In genomic region chr15:90400005-90400758, GRCh38 we compare ENCODE assay signal across 8 cellular contexts. TPM values are rescaled to one million over a fixed set of nuclear protein-coding genes. Genes with fewer than 3 reads are reported as not detected.
DNase-seq lines count a peak whose midpoint lies in the region; ATAC-seq, FAIRE-seq and TF ChIP-seq lines count a peak whose summit lies in the region.

No MANE protein-coding gene starts in this region.

- peak overlapping the region; percentile 89 for H3K4me2 ChIP-seq in GM23248 (ENCODE audit: unreplicated experiment)

- H3K9ac ChIP-seq in GM23248: peak overlapping the region; percentile 81

- H3K4me3 ChIP-seq in GM23248 (peak overlapping the region; percentile 57), Panc1 (ENCODE audit: low read depth in 2 of 2, low read length in 2 of 2) (peak overlapping the region; percentile 21 to 46), fibroblast of pulmonary artery (replicated peaks; ENCODE audit: low read depth, low read length) (peak overlapping the region; percentile 27), small intestine (ENCODE audit: low read depth in 1 of 2, low read length in 2 of 2) (peak overlapping the region in 1 of 2 donors; percentile 26)

- TSS peak; percentile 100 for BruUV-seq in Panc1 (replicated peaks; lab: Mats Ljungman, UMichigan)

- peaks cover 53% of the 10 kb centered on the region for H3F3A ChIP-seq in GM23248 (ENCODE audit: insufficient read depth)

- DNase-seq in GM23248 (no peak), Panc1 (ENCODE audit: low read depth, low spot score) (no peak), fibroblast of pulmonary artery (ENCODE audit: low read depth) (no peak), small intestine (no peak), G401 (ENCODE audit: low spot score) (no peak), epidermal melanocyte (ENCODE audit: insufficient read length, low spot score) (no peak), Ammon's horn (ENCODE audit: low spot score) (no peak)

- no peaks in the 10 kb centered on the region for H4K20me1 ChIP-seq in GM23248 (ENCODE audit: insufficient read depth)

- H3K79me2 ChIP-seq in GM23248 (ENCODE audit: insufficient read depth): peaks cover 100% of the 10 kb centered on the region

- ATAC-seq in Panc1: peak; percentile 64
- no peak for ATAC-seq in HG03025 (IDR thresholded peaks at IDR 0.05; ENCODE audit: low FRiP score, unreplicated experiment)

- no peak overlapping the region for H2AFZ ChIP-seq in GM23248

- FAIRE-seq in small intestine (lab: Jason Lieb, UNC): no peak

- H3K36me3 ChIP-seq in GM23248 (ENCODE audit: low read depth): no peaks in the 10 kb centered on the region
- H3K36me3 ChIP-seq in Panc1 (ENCODE audit: control insufficient read depth, insufficient read depth, low read length): no peaks in the 10 kb centered on the region; the same call in 1 of the 2 replicates
- no peaks in the 10 kb centered on the region for H3K36me3 ChIP-seq in small intestine (ENCODE audit: control insufficient read depth in 2 of 2, insufficient read depth in 2 of 2, low read length in 2 of 2)

- WGBS in GM23248 (ENCODE audit: low coverage in 1 of 2, low lambda C conversion rate in 2 of 2, missing lambda C conversion rate in 2 of 2), 2 experiments: 90% methylated on average over 7 of the region's 7 CpGs
- WGBS in small intestine, 3 donors: 49 to 55% (median 54%) methylated on average over 7 of the region's 7 CpGs

- in situ Hi-C loops in GM23248 (cut with MboI) (no loop called here), Panc1 (cut with HindIII; ENCODE audit: low pct_unique_long_range_greater_than_20kb, low sequenced_read_pairs) (no loop called here), G401 (cut with HindIII; ENCODE audit: low sequenced_read_pairs) (no loop called here)

- H3K9me3 ChIP-seq in GM23248 (ENCODE audit: low read depth) (no peaks in the 10 kb centered on the region), Panc1 (ENCODE audit: control insufficient read depth, insufficient read depth, low read depth, low read length) (no peaks in the 10 kb centered on the region), small intestine (ENCODE audit: control insufficient read depth, low read depth) (no peaks in the 10 kb centered on the region)

- intact Hi-C loops in Panc1 (cut with micrococcal nuclease; ENCODE audit: unreplicated experiment): no loop called here

- H3K9me2 ChIP-seq in GM23248 (ENCODE audit: insufficient read depth): no peaks in the 10 kb centered on the region

- CTCF ChIA-PET in Panc1 (lab: Charles Lee): no interaction called here

- H3K27ac ChIP-seq in GM23248: peak overlapping the region; percentile 94
- H3K27ac ChIP-seq in Panc1 (ENCODE audit: low read length): peak overlapping the region; percentile 98
- peak overlapping the region; percentile 92 to 100 for H3K27ac ChIP-seq in small intestine (ENCODE audit: low read depth in 1 of 2, low read length in 1 of 2)

- POLR2A ChIA-PET in Panc1 (lab: Charles Lee): interaction anchor here (0.6 to 1.9 kb wide), 2 partner anchors 12 to 49 kb away, joined by 4 to 12 read pairs; partner anchors contain the start of gene IQGAP1

- H3K27me3 ChIP-seq in GM23248 (replicated peaks; ENCODE audit: insufficient read depth): no peaks in the 10 kb centered on the region
- no peaks in the 10 kb centered on the region for H3K27me3 ChIP-seq in Panc1 (ENCODE audit: control insufficient read depth, insufficient read depth, low read length)
- no peaks in the 10 kb centered on the region for H3K27me3 ChIP-seq in small intestine (ENCODE audit: control insufficient read depth in 2 of 2, insufficient read depth in 2 of 2, low read length in 2 of 2)

- TF ChIP-seq CTCF in Panc1 (IDR thresholded peaks at IDR 0.05): no peak
- TF ChIP-seq CTCF in fibroblast of pulmonary artery (IDR thresholded peaks at IDR 0.05; ENCODE audit: low read length, missing control alignments): no peak

- H3K4me1 ChIP-seq in GM23248 (ENCODE audit: insufficient read depth) (peaks cover 54% of the 10 kb centered on the region), Panc1 (ENCODE audit: control insufficient read depth, insufficient read depth, low read length) (peaks cover 73% of the 10 kb centered on the region), small intestine (ENCODE audit: control insufficient read depth in 2 of 2, insufficient read depth in 1 of 2, low read depth in 1 of 2, low read length in 1 of 2) (peaks cover 9 to 27% of the 10 kb centered on the region in 2 donors)

RNA-seq across cellular contexts. Expression of gene IQGAP1, which starts 12.1 kb away (rescaled TPM):
- 165 and 185 TPM in 2 replicates for total RNA-seq in GM23248 (2014; rRNA removed; shearing (Covaris generic))
- polyA plus RNA-seq in GM23248 (2016; fragmentation: Nextera tagmentation; extraction: Ambion mirVana) (97.4 and 101 TPM in 2 replicates), small intestine (10 to 100 TPM; 54.3 to 77.9 (median 61.7) TPM)
- total RNA-seq in Panc1 (2021; ENCODE audit: unreplicated experiment): 228 TPM
- polyA plus RNA-seq in Panc1 (2012; ENCODE audit: insufficient read length): 144 TPM
- 52.7 and 55.2 TPM in 2 replicates for total RNA-seq in G401 (2014; rRNA removed; shearing (Covaris generic))

RNA-seq across cellular contexts. Expression of gene ZNF774, which starts 48.1 kb away (rescaled TPM):
- total RNA-seq in GM23248 (2014; rRNA removed; shearing (Covaris generic)): 0.22 and 0.51 TPM in 2 replicates
- polyA plus RNA-seq in GM23248 (2016; fragmentation: Nextera tagmentation; extraction: Ambion mirVana): 0.66 and 1.6 TPM in 2 replicates
- total RNA-seq in Panc1 (2021; ENCODE audit: unreplicated experiment): 5.2 TPM
- 2.4 TPM for polyA plus RNA-seq in Panc1 (2012; ENCODE audit: insufficient read length)
- 1 to 10 TPM in 2 of 3 donors, under 1 TPM in 1; 0.89 to 2.1 (median 1.4) TPM for polyA plus RNA-seq in small intestine
- 0.27 and 0.62 TPM in 2 replicates for total RNA-seq in G401 (2014; rRNA removed; shearing (Covaris generic))
